Comparison of ENCODE assay signal across 9 cellular contexts in genomic region chr16:89562027-89562599, GRCh38. TPM values are rescaled to one million over a fixed set of nuclear protein-coding genes. Genes with fewer than 3 reads are reported as not detected.
DNase-seq lines count a peak whose midpoint lies in the region; ATAC-seq and TF ChIP-seq lines count a peak whose summit lies in the region.
"Had no signal": no experiment of that assay in that cellular context is flagged by ENCODE, and none has a peak within 500 bp of the region (broad histone marks: within the 10 kb centered on the region; RNA-seq: fewer than 3 reads in every experiment).

No MANE protein-coding gene starts in this region.

- TF ChIP-seq RAD21 in SK-N-SH (IDR thresholded peaks at IDR 0.05; ENCODE audit: low read length), result no peak

- H3K9ac ChIP-seq in SK-N-SH, result peak overlapping the region; percentile 98

- intact Hi-C loops in uterus (cut with DNase I; ENCODE audit: low total_unique reads), result no loop called here

- H3K4me3 Mint-ChIP-seq in T-helper 2 cell treated with Interferon-gamma antibody and Interleukin-4, amounts not matched to agents 5 μg/mL and 100 μg/mL, for 36 hours, result peak overlapping the region; percentile 92

- no peak for DNase-seq in SK-N-SH
- no peak for DNase-seq in T-helper 2 cell treated with Interferon-gamma antibody and Interleukin-4, amounts not matched to agents 5 μg/mL and 100 μg/mL, for 36 hours (ENCODE audit: low spot score)
- DNase-seq in fibroblast of the aortic adventitia (ENCODE audit: low read depth), result no peak
- no peak for DNase-seq in NCI-H774 (lab: John Stamatoyannopoulos, UW)
- no peak for DNase-seq in KG1 (lab: John Stamatoyannopoulos, UW)
- DNase-seq in uterus, result no peak

- POLR2A ChIA-PET in SK-N-SH (lab: Yijun Ruan, JAX), result no interaction called here

- ATAC-seq in SK-N-SH treated with all-trans-retinoic acid at 6 μM for 48 hours, result no peak

- H3K27me3 Mint-ChIP-seq in T-helper 2 cell treated with Interferon-gamma antibody and Interleukin-4, amounts not matched to agents 5 μg/mL and 100 μg/mL, for 36 hours (ENCODE audit: low read depth), result no peaks in the 10 kb centered on the region

- H2AFZ ChIP-seq in SK-N-SH (ENCODE audit: low read depth), result no peak overlapping the region

- no peak for TF ChIP-seq POLR2A in uterus (IDR thresholded peaks at IDR 0.05)

- H3K27me3 ChIP-seq in SK-N-SH (ENCODE audit: insufficient read depth), result no peaks in the 10 kb centered on the region
- no peaks in the 10 kb centered on the region for H3K27me3 ChIP-seq in uterus

- H3K4me1 Mint-ChIP-seq in T-helper 2 cell treated with Interferon-gamma antibody and Interleukin-4, amounts not matched to agents 5 μg/mL and 100 μg/mL, for 36 hours (ENCODE audit: low read depth), result peaks cover 36% of the 10 kb centered on the region

- H3K9me3 ChIP-seq in SK-N-SH (no peaks in the 10 kb centered on the region), uterus (no peaks in the 10 kb centered on the region)
- H3K9me3 ChIP-seq: neutrophil had no signal

- WGBS in SK-N-SH (ENCODE audit: low lambda C conversion rate), result 35% methylated on average over 16 of the region's 19 CpGs

- H3K36me3 ChIP-seq in SK-N-SH (replicated peaks in 1 of 2; ENCODE audit: control insufficient read depth in 1 of 2, insufficient read depth in 2 of 2, low read length in 1 of 2) (peaks cover 28 to 30% of the 10 kb centered on the region in 2 experiments), uterus (no peaks in the 10 kb centered on the region)

- H3K27ac Mint-ChIP-seq in T-helper 2 cell treated with Interferon-gamma antibody and Interleukin-4, amounts not matched to agents 5 μg/mL and 100 μg/mL, for 36 hours, result peak overlapping the region; percentile 87

- CTCF ChIA-PET in SK-N-SH (lab: Yijun Ruan, JAX), result no interaction called here

- H3K9me3 Mint-ChIP-seq in T-helper 2 cell treated with Interferon-gamma antibody and Interleukin-4, amounts not matched to agents 5 μg/mL and 100 μg/mL, for 36 hours, result no peaks in the 10 kb centered on the region

- H4K20me1 ChIP-seq in SK-N-SH (ENCODE audit: insufficient read depth), result peaks cover 60% of the 10 kb centered on the region

- no peak for TF ChIP-seq EP300 in SK-N-SH (IDR thresholded peaks at IDR 0.05; ENCODE audit: borderline replicate concordance in 1 of 2, low read depth in 1 of 2, low read length in 1 of 2)

- H3K4me2 ChIP-seq in SK-N-SH, result peak overlapping the region; percentile 96

- H3K4me3 ChIP-seq in SK-N-SH (ENCODE audit: low read depth in 2 of 2, low read length in 1 of 2) (peak overlapping the region; percentile 75 to 87), fibroblast of the aortic adventitia (ENCODE audit: low read depth, low read length) (peak overlapping the region; percentile 89), skin epidermis (peak overlapping the region; percentile 63 to 97 (median 83)), uterus (peak overlapping the region in 1 of 2 donors; percentile 72)

- H3F3A ChIP-seq in SK-N-SH (replicated peaks; ENCODE audit: insufficient read depth), result peaks cover 70% of the 10 kb centered on the region

- H3K4me1 ChIP-seq in SK-N-SH (ENCODE audit: control insufficient read depth in 1 of 2, insufficient read depth in 2 of 2, low read depth in 1 of 2, low read length in 1 of 2), result peaks cover 19 to 44% of the 10 kb centered on the region in 2 experiments; a peak in 3 of 4 replicates
- peaks cover 0 to 17% of the 10 kb centered on the region in 2 donors for H3K4me1 ChIP-seq in uterus

- H3K27ac ChIP-seq in SK-N-SH (ENCODE audit: low read depth in 2 of 2, low read length in 1 of 2) (no peak overlapping the region), skin epidermis (peak overlapping the region in 5 of 21 experiments; percentile 96 to 99 (median 98)), uterus (peak overlapping the region in 1 of 2 donors; percentile 97)
- H3K27ac ChIP-seq: neutrophil had no signal

- peaks cover 43% of the 10 kb centered on the region for H3K36me3 Mint-ChIP-seq in T-helper 2 cell treated with Interferon-gamma antibody and Interleukin-4, amounts not matched to agents 5 μg/mL and 100 μg/mL, for 36 hours (ENCODE audit: low read depth)

- no peaks in the 10 kb centered on the region for H3K9me2 ChIP-seq in SK-N-SH

- TF ChIP-seq CTCF in SK-N-SH (IDR thresholded peaks at IDR 0.05), result no peak
- TF ChIP-seq CTCF in fibroblast of the aortic adventitia (IDR thresholded peaks at IDR 0.05; ENCODE audit: insufficient read depth, low read length), result no peak
- TF ChIP-seq CTCF in uterus (IDR thresholded peaks at IDR 0.05), result no peak

- peaks cover 34% of the 10 kb centered on the region for H3K79me2 ChIP-seq in SK-N-SH (ENCODE audit: insufficient read depth)

TF ChIP-seq in SK-N-SH, 30 proteins besides CTCF, POLR2A, EP300 and RAD21 (continues in another document):
- no peak for TF ChIP-seq MAX (IDR thresholded peaks at IDR 0.05; ENCODE audit: low read depth)
- TF ChIP-seq MXI1 (IDR thresholded peaks at IDR 0.05; ENCODE audit: low read depth, low read length), result no peak
- TF ChIP-seq TEAD4 (IDR thresholded peaks at IDR 0.05; ENCODE audit: borderline replicate concordance, insufficient read depth), result no peak
- no peak for TF ChIP-seq GATA2 (CRISPR knock-in tag; IDR thresholded peaks at IDR 0.05)
- no peak for TF ChIP-seq RFX5 (IDR thresholded peaks at IDR 0.05; ENCODE audit: low read length)
- no peak for TF ChIP-seq PBX3 (IDR thresholded peaks at IDR 0.05)
- no peak for TF ChIP-seq TCF12 (IDR thresholded peaks at IDR 0.05)
- TF ChIP-seq CHD2 (IDR thresholded peaks at IDR 0.05; ENCODE audit: low read length, partially characterized antibody), result no peak
- no peak for TF ChIP-seq GABPA (IDR thresholded peaks at IDR 0.05; ENCODE audit: low read depth)
- TF ChIP-seq FOXJ3 (CRISPR knock-in tag; IDR thresholded peaks at IDR 0.05), result no peak

TF ChIP-seq in SK-N-SH treated with all-trans-retinoic acid at 6 μM for 48 hours, 23 proteins besides CTCF, POLR2A, EP300 and RAD21:
- TF ChIP-seq ZFP30 (CRISPR knock-in tag; IDR thresholded peaks at IDR 0.05) (no peak), ZC3H10 (CRISPR knock-in tag; IDR thresholded peaks at IDR 0.05) (no peak), CSRNP3 (CRISPR knock-in tag; IDR thresholded peaks at IDR 0.05) (no peak), ISL1 (CRISPR knock-in tag; IDR thresholded peaks at IDR 0.05) (no peak), RARB (CRISPR knock-in tag; IDR thresholded peaks at IDR 0.05) (no peak), CREB5 (CRISPR knock-in tag; IDR thresholded peaks at IDR 0.05; ENCODE audit: low read depth) (no peak), ZNF565 (CRISPR knock-in tag; conservative IDR thresholded peaks at IDR 0.05; ENCODE audit: low read depth) (no peak), ZNF8 (CRISPR knock-in tag; IDR thresholded peaks at IDR 0.05) (no peak), OSR1 (CRISPR knock-in tag; IDR thresholded peaks at IDR 0.05) (no peak), TCF4 (CRISPR knock-in tag; IDR thresholded peaks at IDR 0.05; ENCODE audit: borderline replicate concordance) (no peak), TOX (CRISPR knock-in tag; IDR thresholded peaks at IDR 0.05; ENCODE audit: borderline replicate concordance) (no peak), ZNF70 (CRISPR knock-in tag; IDR thresholded peaks at IDR 0.05) (no peak)
TF ChIP-seq in SK-N-SH treated with all-trans-retinoic acid at 6 μM for 48 hours: peak in this region for 0.

RNA-seq across cellular contexts. Expression of gene RPL13, which starts 1.6 kb away (rescaled TPM):
- 3,540 and 4,635 TPM in 2 replicates for polyA plus RNA-seq in SK-N-SH (2012; rRNA removed)
- 2,365 and 3,863 TPM in 2 replicates for polyA plus RNA-seq in SK-N-SH (2012; cell fraction: cytosol; rRNA removed)
- 1,480 and 2,319 TPM in 2 replicates for polyA plus RNA-seq in SK-N-SH (2012; cell fraction: nucleus; rRNA removed)
- total RNA-seq in fibroblast of the aortic adventitia (ENCODE audit: low replicate concordance), result 3,215 and 3,366 TPM in 2 replicates
- total RNA-seq in uterus, result over 10,000 TPM in 1 of 4 donors, 1,000 to 10,000 TPM in 3; 2,633 to 11,472 (median 5,632) TPM

RNA-seq across cellular contexts. Expression of gene CPNE7, which starts 13.4 kb away (rescaled TPM):
- 3.9 and 4.0 TPM in 2 replicates for polyA plus RNA-seq in SK-N-SH (2012; rRNA removed)
- polyA plus RNA-seq in SK-N-SH (2012; cell fraction: cytosol; rRNA removed), result 1.1 and 1.9 TPM in 2 replicates
- polyA plus RNA-seq in SK-N-SH (2012; cell fraction: nucleus; rRNA removed), result 27.9 and 35.3 TPM in 2 replicates
- total RNA-seq in fibroblast of the aortic adventitia (ENCODE audit: low replicate concordance) (0.65 and 13.1 TPM in 2 replicates), uterus (under 1 TPM in 2 of 4 donors, not detected in 2; 0.14 to 0.85 TPM)

RNA-seq across cellular contexts. Expression of gene DPEP1, which starts 51.3 kb away (rescaled TPM):
- polyA plus RNA-seq in SK-N-SH (2012; rRNA removed), result 0.05 TPM in 1 of 2 replicates, not detected in the other
- not detected in 2 replicates for polyA plus RNA-seq in SK-N-SH (2012; cell fraction: cytosol; rRNA removed)
- polyA plus RNA-seq in SK-N-SH (2012; cell fraction: nucleus; rRNA removed), result 0.09 and 0.29 TPM in 2 replicates
- total RNA-seq in fibroblast of the aortic adventitia (ENCODE audit: low replicate concordance) (not detected in 2 replicates), uterus (1 to 10 TPM in 2 of 4 donors, not detected in 2; 1.0 to 5.5 TPM)

RNA-seq across cellular contexts. Expression of gene SPG7, which starts 53.9 kb away (rescaled TPM):
- polyA plus RNA-seq in SK-N-SH (2012; rRNA removed), result 100 and 107 TPM in 2 replicates
- 39.4 and 45.3 TPM in 2 replicates for polyA plus RNA-seq in SK-N-SH (2012; cell fraction: cytosol; rRNA removed)
- 647 and 650 TPM in 2 replicates for polyA plus RNA-seq in SK-N-SH (2012; cell fraction: nucleus; rRNA removed)
- total RNA-seq in fibroblast of the aortic adventitia (ENCODE audit: low replicate concordance) (78.1 and 98.7 TPM in 2 replicates), uterus (100 to 1,000 TPM in 3 of 4 donors, 10 to 100 TPM in 1; 66.6 to 208 (median 144) TPM)
